28 cellular contexts compared by ENCODE assay signal in genomic region chr2:7878786-7879515, GRCh38.
DNase-seq lines count a peak whose midpoint lies in the region; ATAC-seq, FAIRE-seq and TF ChIP-seq lines count a peak whose summit lies in the region.
"Had no signal": no experiment of that assay in that cellular context is flagged by ENCODE, and none has a peak within 500 bp of the region (broad histone marks: within the 10 kb centered on the region; RNA-seq: fewer than 3 reads in every experiment).

No MANE protein-coding gene starts in this region.

- no peaks in the 10 kb centered on the region for H3K4me1 ChIP-seq in right cardiac atrium (ENCODE audit: control insufficient read depth, insufficient read depth, low read length)
- H3K4me1 ChIP-seq in esophagus muscularis mucosa, result peaks cover 0 to 3% (median 0%) of the 10 kb centered on the region in 4 donors
- H3K4me1 ChIP-seq in HepG2 (ENCODE audit: insufficient read depth, low read length), result no peaks in the 10 kb centered on the region

- H3K4me3 ChIP-seq in right cardiac atrium (ENCODE audit: low read length) (no peak overlapping the region), esophagus muscularis mucosa (no peak overlapping the region), foreskin fibroblast (ENCODE audit: low read depth in 1 of 2, low read length in 2 of 2) (no peak overlapping the region), HepG2 (replicated peaks in 1 of 3; ENCODE audit: insufficient read depth in 1 of 3, low read depth in 2 of 3, low read length in 3 of 3) (no peak overlapping the region)
- H3K4me3 ChIP-seq: GM23248, thyroid gland had no signal

- peak in 1 of 2 donors; percentile 82 for ATAC-seq in right cardiac atrium
- ATAC-seq in Right ventricle myocardium superior (ENCODE audit: poor library complexity), result no peak
- ATAC-seq in HepG2, result no peak
- no peak for ATAC-seq in HG02588 (IDR thresholded peaks at IDR 0.05; ENCODE audit: unreplicated experiment)

- TF ChIP-seq CTCF in esophagus muscularis mucosa (IDR thresholded peaks at IDR 0.05) (no peak), foreskin fibroblast (IDR thresholded peaks at IDR 0.05; ENCODE audit: low read depth, low read length) (no peak), HepG2 (CRISPR knock-in tag; IDR thresholded peaks at IDR 0.05) (no peak)

- no peak overlapping the region for H3K9ac ChIP-seq in HepG2 (ENCODE audit: insufficient read depth, low read depth, low read length)
- H3K9ac ChIP-seq: GM23248, SK-N-SH had no signal

- no peak for TF ChIP-seq POLR2A in esophagus muscularis mucosa (IDR thresholded peaks at IDR 0.05; ENCODE audit: low read depth)
- no peak for TF ChIP-seq POLR2A in HepG2 (IDR thresholded peaks at IDR 0.05; ENCODE audit: insufficient read depth in 1 of 2, low read depth in 2 of 2, low read length in 2 of 2)

- CTCF ChIA-PET in HepG2 (lab: Yijun Ruan, JAX; ENCODE audit: low intra/inter-chr PET ratio, low total read pairs), result no interaction called here

- no peaks in the 10 kb centered on the region for H3K79me2 ChIP-seq in HepG2 (ENCODE audit: insufficient read depth, low read length)

- H3K4me2 ChIP-seq in HepG2 (ENCODE audit: low read depth, low read length), result no peak overlapping the region
- H3K4me2 ChIP-seq: SK-N-SH had no signal

- in situ Hi-C loops in G401 (cut with HindIII; ENCODE audit: low sequenced_read_pairs), result no loop called here
- in situ Hi-C loops in HepG2 (cut with HindIII; ENCODE audit: extremely low pct_ligation_motif_present, low pct_unique_long_range_greater_than_20kb), result no loop called here

- H3K9me3 ChIP-seq in right cardiac atrium (ENCODE audit: control insufficient read depth, low read length) (no peaks in the 10 kb centered on the region), esophagus muscularis mucosa (no peaks in the 10 kb centered on the region), HepG2 (ENCODE audit: low read length) (no peaks in the 10 kb centered on the region)
- H3K9me3 ChIP-seq: SK-N-SH, thyroid gland had no signal

- TF ChIP-seq EP300 in esophagus muscularis mucosa (IDR thresholded peaks at IDR 0.05), result no peak
- TF ChIP-seq EP300 in HepG2 (IDR thresholded peaks at IDR 0.05; ENCODE audit: low read depth in 2 of 2, low read length in 2 of 2), result no peak
- no peak for TF ChIP-seq EP300 in HepG2 (CRISPR knock-in tag; IDR thresholded peaks at IDR 0.05; ENCODE audit: borderline replicate concordance)

- WGBS in right cardiac atrium, result 66% methylated on average over 12 of the region's 12 CpGs
- WGBS in esophagus muscularis mucosa, result 84% methylated on average over 12 of the region's 12 CpGs
- 78% methylated on average over 12 of the region's 12 CpGs for WGBS in HepG2 (ENCODE audit: low lambda C conversion rate)

- POLR2A ChIA-PET in HepG2 (lab: Yijun Ruan, JAX), result no interaction called here

- no peak overlapping the region for H2AFZ ChIP-seq in HepG2 (ENCODE audit: low read length)
- H2AFZ ChIP-seq: GM23248 had no signal

- H3K27ac ChIP-seq in right cardiac atrium (ENCODE audit: low read length), result no peak overlapping the region
- H3K27ac ChIP-seq in esophagus muscularis mucosa (replicated peaks in 1 of 4), result no peak overlapping the region
- H3K27ac ChIP-seq in HepG2 (ENCODE audit: extremely low read length, insufficient read depth, low read length), result no peak overlapping the region
- H3K27ac ChIP-seq: brain microvascular endothelial cell, GM23248, HL-60, thyroid gland, VCaP had no signal

- no peaks in the 10 kb centered on the region for H3K36me3 ChIP-seq in esophagus muscularis mucosa
- no peaks in the 10 kb centered on the region for H3K36me3 ChIP-seq in HepG2 (replicated peaks in 1 of 2; ENCODE audit: control insufficient read depth in 1 of 2, insufficient read depth in 2 of 2, low read length in 2 of 2)
- H3K36me3 ChIP-seq: brain microvascular endothelial cell, thyroid gland had no signal

- DNase-seq in right cardiac atrium, result peak in 2 of 3 donors; percentile 19 to 30
- DNase-seq in Right ventricle myocardium superior, result no peak
- DNase-seq in esophagus muscularis mucosa (ENCODE audit: extremely low spot score), result peak; percentile 47
- peak; percentile 53 for DNase-seq in iPS-NIHi11 (ENCODE audit: low spot score)
- no peak for DNase-seq in foreskin fibroblast
- DNase-seq in G401 (ENCODE audit: low spot score), result no peak
- DNase-seq in HepG2 (ENCODE audit: low spot score), result no peak
- DNase-seq: 8988T; activated CD4-positive, alpha-beta T cell treated with anti-CD3 and anti-CD28 coated beads, Interleukin-2, amount 50 U/mL, for 1 hour; activated naive CD8-positive, alpha-beta T cell treated with anti-CD3 and anti-CD28 coated beads, Interleukin-2, amount 10 ng/mL, durations not matched to agents 7 days and 5 days; brain microvascular endothelial cell; DMS79 treated with DMSO at 0.1 percent for 48 hours; GM23248; head of caudate nucleus; KBM-7; kidney glomerular epithelial cell; mammary epithelial cell; MM.1S; NCI-H1436 treated with DMSO at 0.1 percent for 48 hours; NCI-H2171 treated with DMSO at 0.1 percent for 48 hours; nucleus accumbens; RPMI8226; SK-N-SH; stimulated activated CD4-positive, alpha-beta T cell treated with anti-CD3 and anti-CD28 coated beads, Interleukin-4, amount 100 ng/mL, for 4 hours; thyroid gland had no signal

- H3K27me3 ChIP-seq in right cardiac atrium (ENCODE audit: control insufficient read depth, insufficient read depth), result no peaks in the 10 kb centered on the region
- H3K27me3 ChIP-seq in esophagus muscularis mucosa, result no peaks in the 10 kb centered on the region
- no peaks in the 10 kb centered on the region for H3K27me3 ChIP-seq in HepG2 (ENCODE audit: control insufficient read depth in 1 of 2, insufficient read depth in 2 of 2, low read length in 2 of 2)
- H3K27me3 ChIP-seq: brain microvascular endothelial cell, thyroid gland had no signal

- TF ChIP-seq RAD21 in HepG2 (CRISPR knock-in tag; IDR thresholded peaks at IDR 0.05), result no peak

- BruUV-seq in HepG2 (replicated peaks; lab: Mats Ljungman, UMichigan), result no TSS peak

- no peaks in the 10 kb centered on the region for H4K20me1 ChIP-seq in HepG2 (ENCODE audit: insufficient read depth, low read length)

- FAIRE-seq in HepG2 (lab: Jason Lieb, UNC), result no peak

- intact Hi-C loops in right cardiac atrium (cut with DNase I) (no loop called here), Right ventricle myocardium superior (cut with DNase I) (no loop called here), esophagus muscularis mucosa (cut with DNase I) (no loop called here), HepG2 (cut with micrococcal nuclease; ENCODE audit: unreplicated experiment) (no loop called here)

TF ChIP-seq in HepG2, 621 proteins besides CTCF, POLR2A, EP300 and RAD21:
- TF ChIP-seq ZNF784 (CRISPR knock-in tag; IDR thresholded peaks at IDR 0.05; ENCODE audit: borderline replicate concordance) (no peak), ZNF207 (IDR thresholded peaks at IDR 0.05; ENCODE audit: borderline replicate concordance) (no peak)

Comparison
In these comparisons a context has a peak if more than half of its experiments do, and no peak if none do; other contexts are left out.
1. DNase-seq: peak in right cardiac atrium (2 of 3), esophagus muscularis mucosa (single experiment) and iPS-NIHi11 (single experiment); none in Right ventricle myocardium superior (single experiment), foreskin fibroblast (0 of 2), G401 (single experiment) and HepG2 (single experiment).